ENCODE assay signal across 1 cellular context in genomic region chr16:58036943-58037342, GRCh38.
TF ChIP-seq lines count a peak whose summit lies in the region.

No MANE protein-coding gene starts in this region.

TF ChIP-seq in K562, 482 proteins besides CTCF, POLR2A, EP300 and RAD21:
- no peak for TF ChIP-seq FOXJ3 (CRISPR knock-in tag; IDR thresholded peaks at IDR 0.05)
- TF ChIP-seq RUNX1 (IDR thresholded peaks at IDR 0.05; ENCODE audit: low read depth) = no peak
- no peak for TF ChIP-seq ATF4 (CRISPR knock-in tag; IDR thresholded peaks at IDR 0.05)
- no peak for TF ChIP-seq ZNF551 (CRISPR knock-in tag; IDR thresholded peaks at IDR 0.05)
- TF ChIP-seq BCOR (IDR thresholded peaks at IDR 0.05) = 0 out of 2 replicates have a peak, but pooled peaks have one; percentile 18
- TF ChIP-seq CTBP1 (IDR thresholded peaks at IDR 0.05; ENCODE audit: borderline replicate concordance) = no peak
